ENCODE assay signal across 19 cellular contexts in genomic region chr4:122672091-122672490, GRCh38. TPM values are rescaled to one million over a fixed set of nuclear protein-coding genes. Genes with fewer than 3 reads are reported as not detected.
A peak's percentile ranks its signal among the peaks of the same experiment; 100 is the strongest.
DNase-seq lines count a peak whose midpoint lies in the region; ATAC-seq and TF ChIP-seq lines count a peak whose summit lies in the region.
"Had no signal": no experiment of that assay in that cellular context is flagged by ENCODE, and none has a peak within 500 bp of the region (broad histone marks: within the 10 kb centered on the region; RNA-seq: fewer than 3 reads in every experiment).

No MANE protein-coding gene starts in this region.

- POLR2A ChIA-PET in activated CD4-positive, alpha-beta T cell treated with anti-CD3 and anti-CD28 coated beads for 36 hours (lab: Charles Lee) = no interaction called here

- H3K4me1 ChIP-seq in SJSA1 (replicated peaks) = peaks cover 59% of the 10 kb centered on the region
- H3K4me1 ChIP-seq in foreskin keratinocyte = peaks cover 37% of the 10 kb centered on the region

- no peaks in the 10 kb centered on the region; the same call in 1 of the 2 replicates for H3K9me3 ChIP-seq in SJSA1 (replicated peaks)

- DNase-seq in activated CD4-positive, alpha-beta T cell treated with anti-CD3 and anti-CD28 coated beads for 36 hours = no peak
- DNase-seq in activated CD4-positive, alpha-beta T cell treated with anti-CD3 and anti-CD28 coated beads for 4 hours = no peak
- peak; percentile 18 for DNase-seq in COR-L47 (lab: John Stamatoyannopoulos, UW)
- DNase-seq in SJSA1 (ENCODE audit: low read depth in 1 of 2, low spot score in 2 of 2) = no peak
- DNase-seq in foreskin keratinocyte = peak; percentile 55 to 77
- DNase-seq in kidney glomerular epithelial cell (lab: John Stamatoyannopoulos, UW) = no peak
- DNase-seq: ACHN; CD4-positive, alpha-beta T cell; DND-41; GF-D8; NCI-H1436; NCI-H2081; NCI-H2227 treated with DMSO at 0.1 percent for 48 hours; NCI-H526 treated with DMSO at 0.1 percent for 48 hours; PC-3 had no signal

- peak overlapping the region; percentile 16 for H3K27ac Mint-ChIP-seq in activated CD4-positive, alpha-beta T cell treated with anti-CD3 and anti-CD28 coated beads for 36 hours
- H3K27ac Mint-ChIP-seq: CD4-positive, alpha-beta T cell; IgD-negative memory B cell had no signal

- ATAC-seq in activated CD4-positive, alpha-beta T cell treated with anti-CD3 and anti-CD28 coated beads for 36 hours = no peak
- ATAC-seq in foreskin keratinocyte (peak; percentile 69), HG03571 (IDR thresholded peaks at IDR 0.05; ENCODE audit: unreplicated experiment) (no peak)
- ATAC-seq: PC-3 had no signal

- no peak for TF ChIP-seq CTCF in foreskin keratinocyte (conservative IDR thresholded peaks at IDR 0.05)

- H3K27ac ChIP-seq in SJSA1 = peak overlapping the region; percentile 25; the same call in 1 of the 2 replicates
- H3K27ac ChIP-seq in foreskin keratinocyte = peak overlapping the region; percentile 50

- no peaks in the 10 kb centered on the region for H3K9me3 Mint-ChIP-seq in activated CD4-positive, alpha-beta T cell treated with anti-CD3 and anti-CD28 coated beads for 36 hours (ENCODE audit: low read depth)
- H3K9me3 Mint-ChIP-seq: CD4-positive, alpha-beta T cell; IgD-negative memory B cell had no signal

- no peak overlapping the region for H3K4me3 ChIP-seq in SJSA1

- peaks cover 6% of the 10 kb centered on the region for H3K27me3 Mint-ChIP-seq in activated CD4-positive, alpha-beta T cell treated with anti-CD3 and anti-CD28 coated beads for 36 hours

- peaks cover 62% of the 10 kb centered on the region for H3K4me1 Mint-ChIP-seq in activated CD4-positive, alpha-beta T cell treated with anti-CD3 and anti-CD28 coated beads for 36 hours
- H3K4me1 Mint-ChIP-seq: IgD-negative memory B cell had no signal

- intact Hi-C loops in activated CD4-positive, alpha-beta T cell treated with anti-CD3 and anti-CD28 coated beads for 36 hours (cut with DNase I, micrococcal nuclease) = no loop called here

- H3K27me3 ChIP-seq in SJSA1 (replicated peaks) (no peaks in the 10 kb centered on the region), foreskin keratinocyte (no peaks in the 10 kb centered on the region)

- no peaks in the 10 kb centered on the region for H3K36me3 ChIP-seq in SJSA1

- CTCF ChIA-PET in activated CD4-positive, alpha-beta T cell treated with anti-CD3 and anti-CD28 coated beads for 36 hours (lab: Charles Lee) = interaction anchor here (1.0 to 1.7 kb wide), 4 partner anchors 33 to 213 kb away, joined by 3 to 4 read pairs (median 4); no protein-coding TSS in a partner anchor

- no peak overlapping the region for H3K4me3 Mint-ChIP-seq in activated CD4-positive, alpha-beta T cell treated with anti-CD3 and anti-CD28 coated beads for 36 hours
- H3K4me3 Mint-ChIP-seq: CD4-positive, alpha-beta T cell; IgD-negative memory B cell had no signal

- H3K36me3 Mint-ChIP-seq in activated CD4-positive, alpha-beta T cell treated with anti-CD3 and anti-CD28 coated beads for 36 hours (ENCODE audit: low read depth) = peaks cover 2% of the 10 kb centered on the region

RNA-seq across cellular contexts. Expression of gene IL21, which starts 51.2 kb away (rescaled TPM):
- 10 to 100 TPM; 50.0 to 65.1 TPM for total RNA-seq in activated CD4-positive, alpha-beta T cell treated with anti-CD3 and anti-CD28 coated beads for 36 hours
- total RNA-seq in SJSA1 (2014; rRNA removed; shearing (Covaris generic)) = not detected in 2 replicates
- not detected in 2 replicates for total RNA-seq in foreskin keratinocyte
- not detected in 2 replicates for polyA plus RNA-seq in foreskin keratinocyte
- total RNA-seq: HT1080, LHCN-M2, PC-3 had no signal
- polyA plus RNA-seq: IgD-negative memory B cell had no signal

Comparison
In these comparisons a context has a peak if more than half of its experiments do, and no peak if none do; other contexts are left out.
1. DNase-seq: peak in COR-L47 (single experiment) and foreskin keratinocyte (2 of 2); none in activated CD4-positive, alpha-beta T cell treated with anti-CD3 and anti-CD28 coated beads for 36 hours (single experiment), activated CD4-positive, alpha-beta T cell treated with anti-CD3 and anti-CD28 coated beads for 4 hours (0 of 2), SJSA1 (0 of 2) and kidney glomerular epithelial cell (single experiment).
2. RNA of gene IL21, which starts 51.2 kb away (total RNA-seq): 50.0 to 65.1 TPM in activated CD4-positive, alpha-beta T cell treated with anti-CD3 and anti-CD28 coated beads for 36 hours; not detected in SJSA1 and not detected in foreskin keratinocyte; every median in the first group is over 10 times any median in the second.